Comparison of ENCODE assay signal across 26 cellular contexts in genomic region chr17:71821512-71821911, GRCh38.
DNase-seq lines count a peak whose midpoint lies in the region; FAIRE-seq and TF ChIP-seq lines count a peak whose summit lies in the region.
"Had no signal": no experiment of that assay in that cellular context is flagged by ENCODE, and none has a peak within 500 bp of the region (broad histone marks: within the 10 kb centered on the region; RNA-seq: fewer than 3 reads in every experiment).

No MANE protein-coding gene starts in this region.

- H3K4me1 Mint-ChIP-seq in nephron progenitor cell: peaks cover 49% of the 10 kb centered on the region
- H3K4me1 Mint-ChIP-seq: CD4-positive, CD25-positive, alpha-beta regulatory T cell had no signal

- in situ Hi-C loops in astrocyte of the spinal cord (cut with HindIII; ENCODE audit: low sequenced_read_pairs): no loop called here

- no peak for FAIRE-seq in GM19239 (lab: Jason Lieb, UNC)
- FAIRE-seq: A204.1, G401.6, GM18507 had no signal

- H3K4me3 Mint-ChIP-seq in nephron progenitor cell: peak overlapping the region; percentile 1
- H3K4me3 Mint-ChIP-seq: CD4-positive, CD25-positive, alpha-beta regulatory T cell; HFFc6 had no signal

- TF ChIP-seq CTCF in astrocyte of the spinal cord (IDR thresholded peaks at IDR 0.05; ENCODE audit: low read depth, low read length) (no peak), nephron progenitor cell (IDR thresholded peaks at IDR 0.05) (no peak)

- peak overlapping the region; percentile 61 for H3K27ac Mint-ChIP-seq in nephron progenitor cell
- H3K27ac Mint-ChIP-seq: CD4-positive, CD25-positive, alpha-beta regulatory T cell; HFFc6 had no signal

- H3K36me3 Mint-ChIP-seq in nephron progenitor cell (ENCODE audit: low read depth): no peaks in the 10 kb centered on the region
- H3K36me3 Mint-ChIP-seq: CD4-positive, CD25-positive, alpha-beta regulatory T cell had no signal

- peak; percentile 60 for DNase-seq in Daoy (ENCODE audit: low read depth)
- peak; percentile 91 for DNase-seq in M059J (ENCODE audit: low read depth)
- DNase-seq in astrocyte of the spinal cord (ENCODE audit: low read depth, low spot score): peak; percentile 90
- no peak for DNase-seq in nephron progenitor cell
- no peak for DNase-seq in stimulated activated CD4-positive, alpha-beta T cell treated with anti-CD3 and anti-CD28 coated beads, Interleukin-12 subunit alpha, Interleukin-12 subunit beta, amount 100 ng/mL, for 4 hours
- DNase-seq in CD1c-positive myeloid dendritic cell (ENCODE audit: extremely low spot score): no peak
- DNase-seq in NCI-H510A treated with DMSO at 0.1 percent for 48 hours (lab: John Stamatoyannopoulos, UW): no peak
- DNase-seq in GM19239 (ENCODE audit: insufficient read length, low spot score): no peak
- DNase-seq: BE2C; CD4-positive, CD25-positive, alpha-beta regulatory T cell; DND-41; GOT3; HFFc6; Karpas-422; NCI-H1092; NCI-H1436; NCI-H187 treated with DMSO at 0.1 percent for 48 hours; NCI-H2107; NCI-H2227 treated with DMSO at 0.1 percent for 48 hours; NCI-H510A; NCI-H748 treated with DMSO at 0.1 percent for 48 hours; SIG-M5; SK-N-SH had no signal

- no peaks in the 10 kb centered on the region for H3K9me3 Mint-ChIP-seq in nephron progenitor cell
- H3K9me3 Mint-ChIP-seq: HFFc6 had no signal

- no peaks in the 10 kb centered on the region for H3K27me3 Mint-ChIP-seq in nephron progenitor cell (ENCODE audit: low read depth, poor library complexity)

- no peak overlapping the region for H3K4me3 ChIP-seq in astrocyte of the spinal cord (ENCODE audit: low read depth, low read length)

Comparison
In these comparisons a context has a peak if more than half of its experiments do, and no peak if none do; other contexts are left out.
1. DNase-seq: peak in Daoy (single experiment), M059J (single experiment) and astrocyte of the spinal cord (single experiment); none in nephron progenitor cell (single experiment), stimulated activated CD4-positive, alpha-beta T cell treated with anti-CD3 and anti-CD28 coated beads, Interleukin-12 subunit alpha, Interleukin-12 subunit beta, amount 100 ng/mL, for 4 hours (single experiment), CD1c-positive myeloid dendritic cell (single experiment), NCI-H510A treated with DMSO at 0.1 percent for 48 hours (single experiment) and GM19239 (single experiment).